In genomic region chr3:9942934-9943690, GRCh38 we compare ENCODE assay signal across 19 cellular contexts. TPM values are rescaled to one million over a fixed set of nuclear protein-coding genes. Genes with fewer than 3 reads are reported as not detected.
A peak's percentile ranks its signal among the peaks of the same experiment; 100 is the strongest.
DNase-seq lines count a peak whose midpoint lies in the region; ATAC-seq and TF ChIP-seq lines count a peak whose summit lies in the region.
"Had no signal": no experiment of that assay in that cellular context is flagged by ENCODE, and none has a peak within 500 bp of the region (broad histone marks: within the 10 kb centered on the region; RNA-seq: fewer than 3 reads in every experiment).

No MANE protein-coding gene starts in this region.

- H3K9me3 ChIP-seq in transverse colon (no peaks in the 10 kb centered on the region), testis (no peaks in the 10 kb centered on the region)
- H3K9me3 ChIP-seq: BE2C had no signal

- H3K4me1 ChIP-seq in transverse colon (peaks cover 1 to 22% (median 12%) of the 10 kb centered on the region in 4 donors), testis (peaks cover 4% of the 10 kb centered on the region)
- H3K4me1 ChIP-seq: BE2C had no signal

- no peak overlapping the region for H3K4me3 ChIP-seq in dorsolateral prefrontal cortex
- no peak overlapping the region for H3K4me3 ChIP-seq in transverse colon
- H3K4me3 ChIP-seq in testis, result no peak overlapping the region

- no peaks in the 10 kb centered on the region for H3K36me3 ChIP-seq in transverse colon
- no peaks in the 10 kb centered on the region for H3K36me3 ChIP-seq in testis (ENCODE audit: low read depth, missing control alignments)
- H3K36me3 ChIP-seq: BE2C had no signal

- POLR2A ChIA-PET in RWPE1 (lab: Yijun Ruan, JAX; ENCODE audit: low non-redundant PET), result no interaction called here

- H3K4me3 Mint-ChIP-seq in stimulated activated naive CD8-positive, alpha-beta T cell treated with anti-CD3 and anti-CD28 coated beads, Interleukin-15, Interleukin-2, amounts not matched to agents 100 ng/mL and 50 ng/mL, for 24 hours, result no peak overlapping the region
- H3K4me3 Mint-ChIP-seq: CD4-positive, alpha-beta memory T cell had no signal

- peak overlapping the region; percentile 41 for H3K27ac Mint-ChIP-seq in stimulated activated naive CD8-positive, alpha-beta T cell treated with anti-CD3 and anti-CD28 coated beads, Interleukin-15, Interleukin-2, amounts not matched to agents 100 ng/mL and 50 ng/mL, for 24 hours

- no peaks in the 10 kb centered on the region for H3K27me3 Mint-ChIP-seq in stimulated activated naive CD8-positive, alpha-beta T cell treated with anti-CD3 and anti-CD28 coated beads, Interleukin-15, Interleukin-2, amounts not matched to agents 100 ng/mL and 50 ng/mL, for 24 hours
- H3K27me3 Mint-ChIP-seq: CD4-positive, alpha-beta memory T cell had no signal

- H3K4me1 Mint-ChIP-seq in stimulated activated naive CD8-positive, alpha-beta T cell treated with anti-CD3 and anti-CD28 coated beads, Interleukin-15, Interleukin-2, amounts not matched to agents 100 ng/mL and 50 ng/mL, for 24 hours (ENCODE audit: low read depth), result peaks cover 7% of the 10 kb centered on the region

- CTCF ChIA-PET in RWPE1 (lab: Yijun Ruan, JAX), result no interaction called here

- H3K9me3 Mint-ChIP-seq in stimulated activated naive CD8-positive, alpha-beta T cell treated with anti-CD3 and anti-CD28 coated beads, Interleukin-15, Interleukin-2, amounts not matched to agents 100 ng/mL and 50 ng/mL, for 24 hours, result no peaks in the 10 kb centered on the region
- H3K9me3 Mint-ChIP-seq: CD4-positive, alpha-beta memory T cell had no signal

- H3K27ac ChIP-seq in RWPE1 (peak overlapping the region; percentile 49; the same call in 1 of the 2 replicates), dorsolateral prefrontal cortex (peak overlapping the region in 51 of 59 donors; percentile 8 to 86 (median 53)), transverse colon (no peak overlapping the region), testis (no peak overlapping the region)

- H3K36me3 Mint-ChIP-seq in stimulated activated naive CD8-positive, alpha-beta T cell treated with anti-CD3 and anti-CD28 coated beads, Interleukin-15, Interleukin-2, amounts not matched to agents 100 ng/mL and 50 ng/mL, for 24 hours (ENCODE audit: low read depth), result no peaks in the 10 kb centered on the region

- no peak for DNase-seq in stimulated activated naive CD8-positive, alpha-beta T cell treated with anti-CD3 and anti-CD28 coated beads, Interleukin-15, Interleukin-2, amounts not matched to agents 100 U/mL and 50 U/mL, for 24 hours
- DNase-seq in RWPE1 (ENCODE audit: low spot score) (no peak), dorsolateral prefrontal cortex (no peak), transverse colon (no peak), DMS79 (lab: John Stamatoyannopoulos, UW) (no peak), AG08395 (ENCODE audit: low spot score) (no peak), testis (no peak)
- DNase-seq: ACHN; BE2C; CD4-positive, alpha-beta memory T cell; DND-41; KBM-7; NCI-H1417 treated with DMSO at 0.1 percent for 48 hours; NCI-H1930; NCI-H2171 treated with DMSO at 0.1 percent for 48 hours; NCI-H446 treated with DMSO at 0.1 percent for 48 hours; NK-92 treated with Interleukin-12 subunit alpha and Interleukin-12 subunit beta, amount 100 ng/mL, for 24 hours had no signal

- TF ChIP-seq POLR2A in transverse colon (IDR thresholded peaks at IDR 0.05) (no peak), testis (IDR thresholded peaks at IDR 0.05) (no peak)

- TF ChIP-seq CTCF in RWPE1 (conservative IDR thresholded peaks at IDR 0.05; ENCODE audit: low read depth) (no peak), dorsolateral prefrontal cortex (IDR thresholded peaks at IDR 0.05 in 54 of 56, conservative IDR thresholded peaks at IDR 0.05 in 2 of 56; ENCODE audit: low read depth in 1 of 56, partially characterized antibody in 56 of 56) (no peak), transverse colon (IDR thresholded peaks at IDR 0.05) (no peak), testis (IDR thresholded peaks at IDR 0.05) (no peak)

- H3K27me3 ChIP-seq in dorsolateral prefrontal cortex (no peaks in the 10 kb centered on the region), transverse colon (no peaks in the 10 kb centered on the region), testis (no peaks in the 10 kb centered on the region)
- H3K27me3 ChIP-seq: BE2C had no signal

- no peak for ATAC-seq in stimulated activated naive CD8-positive, alpha-beta T cell treated with anti-CD3 and anti-CD28 coated beads, Interleukin-15, Interleukin-2, amounts not matched to agents 100 U/mL and 50 U/mL, for 24 hours
- ATAC-seq: HCT116 had no signal

- intact Hi-C loops in dorsolateral prefrontal cortex (cut with DNase I) (loop anchor here in 1 of 2 donors (10.0 kb wide), 1 partner anchor 282 kb away; no protein-coding TSS in a partner anchor), transverse colon (cut with DNase I; ENCODE audit: low total_unique reads) (loop anchor here (10.0 kb wide), 1 partner anchor 82 kb away; the partner anchor contains the start of gene FANCD2), testis (cut with DNase I; ENCODE audit: low total_unique reads) (no loop called here)

- 92% methylated on average over 11 of the region's 11 CpGs; no CpG with 5 or more reads in 1 of the 2 donors for whole genome bisulfite sequencing in transverse colon (ENCODE audit: low coverage in 1 of 2), 2 donors
- WGBS in testis, 2 donors, result 79 to 82% methylated on average over 6 to 11 of the region's 11 CpGs

- TF ChIP-seq EP300 in transverse colon (IDR thresholded peaks at IDR 0.05; ENCODE audit: low read depth), result no peak

- in situ Hi-C loops in transverse colon (cut with MboI; ENCODE audit: low pct_ligation_motif_present in 1 of 4, low pct_unique_long_range_greater_than_20kb in 1 of 4, low sequenced_read_pairs in 3 of 4), result no loop called here

RNA-seq across cellular contexts. Expression of gene PRRT3, which starts 9.1 kb away (rescaled TPM):
- total RNA-seq in dorsolateral prefrontal cortex (10 to 100 TPM; 13.3 to 49.4 (median 36.1) TPM), transverse colon (1 to 10 TPM in 3 of 4 donors, under 1 TPM in 1; 0.20 to 3.0 (median 1.6) TPM), testis (1 to 10 TPM; 6.6 to 7.2 TPM)
- polyA plus RNA-seq in testis (ENCODE audit: insufficient read depth, low read depth, low replicate concordance), result 7.6 TPM

RNA-seq across cellular contexts. Expression of gene CRELD1, which starts 9.5 kb away (rescaled TPM):
- total RNA-seq in dorsolateral prefrontal cortex (100 to 1,000 TPM in 31 of 120 experiments, 10 to 100 TPM in 89; 53.2 to 167 (median 87.2) TPM), transverse colon (10 to 100 TPM in 3 of 4 donors, 1 to 10 TPM in 1; 7.1 to 36.8 (median 18.9) TPM), testis (10 to 100 TPM; 34.9 to 37.1 TPM)
- polyA plus RNA-seq in testis (ENCODE audit: insufficient read depth, low read depth, low replicate concordance), result 65.7 TPM

RNA-seq across cellular contexts. Expression of gene IL17RC, which starts 26.2 kb away (rescaled TPM):
- total RNA-seq in dorsolateral prefrontal cortex, result 10 to 100 TPM; 11.3 to 43.7 (median 21.9) TPM
- 10 to 100 TPM; 61.1 to 74.4 (median 67.1) TPM for total RNA-seq in transverse colon
- total RNA-seq in testis, result 10 to 100 TPM; 21.0 to 26.1 TPM
- 12.0 TPM for polyA plus RNA-seq in testis (ENCODE audit: insufficient read depth, low read depth, low replicate concordance)

RNA-seq across cellular contexts. Expression of gene IL17RE, which starts 40.5 kb away (rescaled TPM):
- total RNA-seq in dorsolateral prefrontal cortex (1 to 10 TPM in 102 of 120 experiments, under 1 TPM in 18; 0.36 to 5.5 (median 1.5) TPM), transverse colon (100 to 1,000 TPM in 2 of 4 donors, 10 to 100 TPM in 2; 81.5 to 178 (median 108) TPM), testis (under 1 TPM; 0.43 to 0.79 TPM)
- polyA plus RNA-seq in testis (ENCODE audit: insufficient read depth, low read depth, low replicate concordance), result 1.8 TPM

RNA-seq across cellular contexts. Expression of gene EMC3, which starts 43.5 kb away (rescaled TPM):
- total RNA-seq in dorsolateral prefrontal cortex (10 to 100 TPM; 41.1 to 93.1 (median 69.8) TPM), transverse colon (10 to 100 TPM in 3 of 4 donors, 1 to 10 TPM in 1; 9.7 to 39.2 (median 23.5) TPM), testis (10 to 100 TPM; 64.2 to 72.5 TPM)
- polyA plus RNA-seq in testis (ENCODE audit: insufficient read depth, low read depth, low replicate concordance), result 270 TPM

Comparison
In these comparisons a context has a peak if more than half of its experiments do, and no peak if none do; other contexts are left out.
1. H3K27ac ChIP-seq: peak in RWPE1 (single experiment) and dorsolateral prefrontal cortex (51 of 59); none in transverse colon (0 of 4) and testis (0 of 2).